Comparison of ENCODE assay signal across 23 cellular contexts in genomic region chr10:95539560-95540284, GRCh38. TPM values are rescaled to one million over a fixed set of nuclear protein-coding genes. Genes with fewer than 3 reads are reported as not detected.
DNase-seq lines count a peak whose midpoint lies in the region; ATAC-seq and TF ChIP-seq lines count a peak whose summit lies in the region.
"Had no signal": no experiment of that assay in that cellular context is flagged by ENCODE, and none has a peak within 500 bp of the region (broad histone marks: within the 10 kb centered on the region; RNA-seq: fewer than 3 reads in every experiment).

No MANE protein-coding gene starts in this region.

- no peak for ATAC-seq in right cardiac atrium
- ATAC-seq in Right ventricle myocardium inferior: no peak
- ATAC-seq in aorta (ENCODE audit: low FRiP score): no peak
- no peak for ATAC-seq in T-helper 17 cell
- ATAC-seq in GM21717 (IDR thresholded peaks at IDR 0.05; ENCODE audit: unreplicated experiment): no peak
- ATAC-seq: effector memory CD8-positive, alpha-beta T cell had no signal

- H3K4me3 ChIP-seq in right cardiac atrium (ENCODE audit: low read length): no peak overlapping the region
- no peak overlapping the region for H3K4me3 ChIP-seq in hepatocyte
- no peak overlapping the region for H3K4me3 ChIP-seq in aorta (ENCODE audit: low read length in 2 of 2)
- H3K4me3 ChIP-seq: Peyer's patch, SK-N-MC had no signal

- H3K27me3 Mint-ChIP-seq in progenitor cell of endocrine pancreas (no peaks in the 10 kb centered on the region), T-helper 17 cell (peaks cover under 1% of the 10 kb centered on the region)
- H3K27me3 Mint-ChIP-seq: activated naive CD8-positive, alpha-beta T cell treated with anti-CD3 and anti-CD28 coated beads, Interleukin-2, amount 10 ng/mL, durations not matched to agents 7 days and 5 days had no signal

- H3K4me1 Mint-ChIP-seq in progenitor cell of endocrine pancreas (ENCODE audit: low read depth) (peaks cover 73% of the 10 kb centered on the region), T-helper 17 cell (no peaks in the 10 kb centered on the region)
- H3K4me1 Mint-ChIP-seq: activated naive CD8-positive, alpha-beta T cell treated with anti-CD3 and anti-CD28 coated beads, Interleukin-2, amount 10 ng/mL, durations not matched to agents 7 days and 5 days had no signal

- H3K27ac ChIP-seq in right cardiac atrium (ENCODE audit: low read length) (peak overlapping the region; percentile 47), hepatocyte (peak overlapping the region; percentile 63), aorta (ENCODE audit: low read depth in 1 of 2, low read length in 2 of 2) (peak overlapping the region; percentile 62 to 72)
- H3K27ac ChIP-seq: SK-N-MC, WERI-Rb-1 had no signal

- peaks cover 42% of the 10 kb centered on the region for H3K4me1 ChIP-seq in right cardiac atrium (ENCODE audit: control insufficient read depth, insufficient read depth, low read length)
- peaks cover 58% of the 10 kb centered on the region for H3K4me1 ChIP-seq in hepatocyte (ENCODE audit: insufficient read depth)
- H3K4me1 ChIP-seq in aorta (ENCODE audit: control insufficient read depth in 1 of 2, insufficient read depth in 2 of 2, low read length in 2 of 2): peaks cover 12 to 17% of the 10 kb centered on the region in 2 donors

- H3K27ac Mint-ChIP-seq in progenitor cell of endocrine pancreas (peak overlapping the region; percentile 88), T-helper 17 cell (no peak overlapping the region)
- H3K27ac Mint-ChIP-seq: activated naive CD8-positive, alpha-beta T cell treated with anti-CD3 and anti-CD28 coated beads, Interleukin-2, amount 10 ng/mL, durations not matched to agents 7 days and 5 days; effector memory CD8-positive, alpha-beta T cell; T-helper 2 cell treated with Interferon-gamma antibody and Interleukin-4, amounts not matched to agents 5 μg/mL and 100 μg/mL, for 36 hours had no signal

- H3K4me2 ChIP-seq in hepatocyte: peak overlapping the region; percentile 52

- no peaks in the 10 kb centered on the region for H3K27me3 ChIP-seq in right cardiac atrium (ENCODE audit: control insufficient read depth, insufficient read depth)
- no peaks in the 10 kb centered on the region for H3K27me3 ChIP-seq in hepatocyte
- H3K27me3 ChIP-seq in aorta (ENCODE audit: control insufficient read depth in 1 of 2, insufficient read depth in 2 of 2, low read length in 1 of 2): no peaks in the 10 kb centered on the region
- H3K27me3 ChIP-seq: Peyer's patch had no signal

- intact Hi-C loops in right cardiac atrium (cut with DNase I): no loop called here
- intact Hi-C loops in Right ventricle myocardium inferior (cut with DNase I): loop anchor here (2.0 kb wide), 1 partner anchor 21 kb away; no protein-coding TSS in a partner anchor
- intact Hi-C loops in aorta (cut with DNase I): no loop called here

- peaks cover 76% of the 10 kb centered on the region for H3K79me2 ChIP-seq in hepatocyte

- no peak for DNase-seq in right cardiac atrium
- DNase-seq in Right ventricle myocardium inferior (ENCODE audit: missing footprints): no peak
- no peak for DNase-seq in hepatocyte (ENCODE audit: low spot score)
- DNase-seq in progenitor cell of endocrine pancreas (ENCODE audit: low spot score, unreplicated experiment): no peak
- no peak for DNase-seq in aorta
- no peak for DNase-seq in T-helper 17 cell
- DNase-seq in activated CD4-positive, alpha-beta T cell treated with anti-CD3 and anti-CD28 coated beads, Interleukin-2, amount 50 U/mL, for 4 hours: no peak
- DNase-seq: activated effector memory CD4-positive, alpha-beta T cell treated with Interleukin-2 at 50 U/mL for 16 hours; activated naive CD8-positive, alpha-beta T cell treated with anti-CD3 and anti-CD28 coated beads, Interleukin-2, amount 10 ng/mL, durations not matched to agents 7 days and 5 days; DND-41; effector memory CD8-positive, alpha-beta T cell; glutamatergic neuron; Karpas-422; NCI-H1048; NCI-H2029; NCI-H226; Peyer's patch; stimulated activated CD4-positive, alpha-beta T cell treated with anti-CD3 and anti-CD28 coated beads, Interleukin-12 subunit alpha, Interleukin-12 subunit beta, amount 100 ng/mL, for 4 hours; stimulated activated CD4-positive, alpha-beta T cell treated with anti-CD3 and anti-CD28 coated beads, Interleukin-4, amount 100 ng/mL, for 4 hours; WERI-Rb-1 had no signal

- H3K9me2 ChIP-seq in hepatocyte (replicated peaks; ENCODE audit: insufficient read depth): no peaks in the 10 kb centered on the region

- H3K4me3 Mint-ChIP-seq in progenitor cell of endocrine pancreas (ENCODE audit: low read depth): no peak overlapping the region
- no peak overlapping the region for H3K4me3 Mint-ChIP-seq in T-helper 17 cell
- H3K4me3 Mint-ChIP-seq: activated naive CD8-positive, alpha-beta T cell treated with anti-CD3 and anti-CD28 coated beads, Interleukin-2, amount 10 ng/mL, durations not matched to agents 7 days and 5 days; effector memory CD8-positive, alpha-beta T cell; T-helper 2 cell treated with Interferon-gamma antibody and Interleukin-4, amounts not matched to agents 5 μg/mL and 100 μg/mL, for 36 hours had no signal

- no peak overlapping the region for H2AFZ ChIP-seq in hepatocyte

- no peaks in the 10 kb centered on the region for H3K9me3 Mint-ChIP-seq in progenitor cell of endocrine pancreas (ENCODE audit: low read depth)
- H3K9me3 Mint-ChIP-seq: activated naive CD8-positive, alpha-beta T cell treated with anti-CD3 and anti-CD28 coated beads, Interleukin-2, amount 10 ng/mL, durations not matched to agents 7 days and 5 days; effector memory CD8-positive, alpha-beta T cell; T-helper 2 cell treated with Interferon-gamma antibody and Interleukin-4, amounts not matched to agents 5 μg/mL and 100 μg/mL, for 36 hours had no signal

- H3K36me3 ChIP-seq in hepatocyte (replicated peaks; ENCODE audit: insufficient read depth, low read depth) (no peaks in the 10 kb centered on the region), aorta (ENCODE audit: control insufficient read depth in 1 of 2, insufficient read depth in 2 of 2, low read length in 1 of 2) (peaks cover 0 to 1% of the 10 kb centered on the region in 2 donors)
- H3K36me3 ChIP-seq: Peyer's patch, WERI-Rb-1 had no signal

- H3K9me3 ChIP-seq in right cardiac atrium (ENCODE audit: control insufficient read depth, low read length) (no peaks in the 10 kb centered on the region), hepatocyte (ENCODE audit: low read depth) (no peaks in the 10 kb centered on the region), aorta (ENCODE audit: control insufficient read depth, low read length) (no peaks in the 10 kb centered on the region), T-helper 17 cell (ENCODE audit: control insufficient read depth, low read length, poor library complexity, severe bottlenecking) (no peaks in the 10 kb centered on the region)
- H3K9me3 ChIP-seq: Peyer's patch had no signal

- no peaks in the 10 kb centered on the region for H3K36me3 Mint-ChIP-seq in progenitor cell of endocrine pancreas (ENCODE audit: insufficient read depth)
- H3K36me3 Mint-ChIP-seq in T-helper 17 cell (ENCODE audit: low read depth): no peaks in the 10 kb centered on the region
- H3K36me3 Mint-ChIP-seq: activated naive CD8-positive, alpha-beta T cell treated with anti-CD3 and anti-CD28 coated beads, Interleukin-2, amount 10 ng/mL, durations not matched to agents 7 days and 5 days had no signal

- TF ChIP-seq CTCF in hepatocyte (IDR thresholded peaks at IDR 0.05; ENCODE audit: poor library complexity): no peak
- no peak for TF ChIP-seq CTCF in progenitor cell of endocrine pancreas (IDR thresholded peaks at IDR 0.05; ENCODE audit: unreplicated experiment)

- WGBS in right cardiac atrium: 75% methylated on average over 7 of the region's 7 CpGs
- WGBS in hepatocyte (ENCODE audit: low lambda C conversion rate, missing lambda C conversion rate): 55% methylated on average over 7 of the region's 7 CpGs
- WGBS in aorta, 2 donors: 39 to 47% methylated on average over 7 of the region's 7 CpGs

- H4K20me1 ChIP-seq in hepatocyte (ENCODE audit: insufficient read depth, poor library complexity, severe bottlenecking): no peaks in the 10 kb centered on the region

RNA-seq across cellular contexts. Expression of gene SORBS1, which starts 21.4 kb away (rescaled TPM):
- total RNA-seq in right cardiac atrium: 100 to 1,000 TPM; 347 to 511 (median 454) TPM
- 225 TPM for polyA plus RNA-seq in right cardiac atrium
- total RNA-seq in Right ventricle myocardium inferior: 666 TPM
- 33.1 and 40.2 TPM in 2 replicates for total RNA-seq in hepatocyte
- polyA plus RNA-seq in hepatocyte: 17.0 and 18.2 TPM in 2 replicates
- total RNA-seq in progenitor cell of endocrine pancreas: 25.2 and 30.7 TPM in 2 replicates
- 1,000 to 10,000 TPM in 1 of 2 donors, 100 to 1,000 TPM in 1; 591 to 1,478 TPM for total RNA-seq in aorta
- polyA plus RNA-seq in aorta: 100 to 1,000 TPM; 371 to 372 TPM
- total RNA-seq in T-helper 17 cell: 1 to 10 TPM; 2.5 to 5.0 TPM
